11 cellular contexts compared by ENCODE assay signal in the genomic region with DNA sequence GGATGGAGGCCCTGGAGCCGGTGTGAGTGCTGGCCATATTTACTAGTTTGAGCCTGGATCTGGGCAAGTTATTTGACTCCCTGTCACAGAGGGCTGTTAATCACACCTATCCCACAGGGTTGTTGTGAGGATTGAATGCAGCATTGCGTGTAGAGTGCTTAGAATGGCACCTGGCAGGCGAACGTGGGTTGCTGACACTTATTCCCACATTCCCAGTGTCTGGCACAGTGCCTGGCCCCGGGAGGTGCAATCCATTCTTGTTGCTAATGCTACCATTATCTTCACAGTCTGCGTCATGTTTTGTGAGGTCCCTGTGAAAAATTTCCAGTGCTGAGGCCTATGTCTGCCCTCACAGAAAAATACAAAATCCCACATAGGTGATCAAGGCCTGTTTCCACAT.
DNase-seq lines count a peak whose midpoint lies in the region; ATAC-seq, FAIRE-seq and TF ChIP-seq lines count a peak whose summit lies in the region.
"Had no signal": no experiment of that assay in that cellular context is flagged by ENCODE, and none has a peak within 500 bp of the region (broad histone marks: within the 10 kb centered on the region; RNA-seq: fewer than 3 reads in every experiment).

No MANE protein-coding gene starts in this region.

- H3K27me3 Mint-ChIP-seq in natural killer cell treated with Interleukin-12 subunit alpha and Interleukin-12 subunit beta and Interleukin-15 and Interleukin-18, amount 100 ng/mL, for 72 hours = no peaks in the 10 kb centered on the region

- no peaks in the 10 kb centered on the region for H3K36me3 Mint-ChIP-seq in natural killer cell treated with Interleukin-12 subunit alpha and Interleukin-12 subunit beta and Interleukin-15 and Interleukin-18, amount 100 ng/mL, for 72 hours
- H3K36me3 Mint-ChIP-seq: CD4-positive, CD25-positive, alpha-beta regulatory T cell had no signal

- no peak overlapping the region for H3K4me3 Mint-ChIP-seq in natural killer cell treated with Interleukin-12 subunit alpha and Interleukin-12 subunit beta and Interleukin-15 and Interleukin-18, amount 100 ng/mL, for 72 hours
- H3K4me3 Mint-ChIP-seq: CD4-positive, CD25-positive, alpha-beta regulatory T cell had no signal

- H3K9me3 Mint-ChIP-seq in natural killer cell treated with Interleukin-12 subunit alpha and Interleukin-12 subunit beta and Interleukin-15 and Interleukin-18, amount 100 ng/mL, for 72 hours = no peaks in the 10 kb centered on the region

- FAIRE-seq in islet of Langerhans (lab: Jason Lieb, UNC) (peak; percentile 36), HTR-8/SVneo (lab: Jason Lieb, UNC) (no peak)

- peak; percentile 5; the same call in 1 of the 2 replicates for TF ChIP-seq RAD21 in Ishikawa (IDR thresholded peaks at IDR 0.05; ENCODE audit: low read depth)

- TF ChIP-seq EP300 in Ishikawa (IDR thresholded peaks at IDR 0.05; ENCODE audit: borderline replicate concordance) = peak; percentile 68; the same call in 1 of the 2 replicates

- peak overlapping the region in 1 of 2 donors; percentile 29 for H3K27ac Mint-ChIP-seq in natural killer cell treated with Interleukin-12 subunit alpha and Interleukin-12 subunit beta and Interleukin-15 and Interleukin-18, amount 100 ng/mL, for 72 hours
- H3K27ac Mint-ChIP-seq: CD4-positive, CD25-positive, alpha-beta regulatory T cell had no signal

- ATAC-seq in GM18868 (IDR thresholded peaks at IDR 0.05; ENCODE audit: unreplicated experiment) (no peak), HG03280 (IDR thresholded peaks at IDR 0.05; ENCODE audit: unreplicated experiment) (no peak)
- no peak for ATAC-seq in natural killer cell treated with Interleukin-12 subunit alpha and Interleukin-12 subunit beta and Interleukin-15 and Interleukin-18, amount 100 ng/mL, for 72 hours

- H3K4me1 Mint-ChIP-seq in natural killer cell treated with Interleukin-12 subunit alpha and Interleukin-12 subunit beta and Interleukin-15 and Interleukin-18, amount 100 ng/mL, for 72 hours (ENCODE audit: low read depth in 2 of 2) = peaks cover 26 to 40% of the 10 kb centered on the region in 2 donors

- DNase-seq in A172 (ENCODE audit: low spot score) (peak; percentile 89), astrocyte of the hippocampus (ENCODE audit: low read depth, low spot score) (peak; percentile 99), HTR-8/SVneo (ENCODE audit: insufficient read length, low spot score) (no peak)
- DNase-seq in natural killer cell treated with Interleukin-12 subunit alpha and Interleukin-12 subunit beta and Interleukin-15 and Interleukin-18, amount 100 ng/mL, for 72 hours (ENCODE audit: low spot score) = no peak
- DNase-seq: CD4-positive, CD25-positive, alpha-beta regulatory T cell; NCI-H1694 treated with DMSO at 0.1 percent for 48 hours; stimulated activated naive CD4-positive, alpha-beta T cell had no signal

TF ChIP-seq in Ishikawa, 13 proteins besides CTCF, POLR2A, EP300 and RAD21:
- TF ChIP-seq REST (IDR thresholded peaks at IDR 0.05; ENCODE audit: low read depth) (no peak), USF1 (IDR thresholded peaks at IDR 0.05) (no peak), EGR1 (IDR thresholded peaks at IDR 0.05) (no peak), MAX (IDR thresholded peaks at IDR 0.05) (no peak; the same call in 1 of the 2 replicates), CEBPB (IDR thresholded peaks at IDR 0.05) (no peak), YY1 (IDR thresholded peaks at IDR 0.05; ENCODE audit: low read depth) (no peak), ZBTB7A (IDR thresholded peaks at IDR 0.05; ENCODE audit: low read depth) (no peak), CREB1 (IDR thresholded peaks at IDR 0.05; ENCODE audit: low read depth) (no peak), TAF1 (IDR thresholded peaks at IDR 0.05; ENCODE audit: low read depth) (no peak), TEAD4 (IDR thresholded peaks at IDR 0.05) (peak; percentile 79), FOXM1 (IDR thresholded peaks at IDR 0.05; ENCODE audit: borderline replicate concordance, low read depth) (no peak), TCF12 (IDR thresholded peaks at IDR 0.05; ENCODE audit: low read depth) (peak; percentile 71), NFIC (IDR thresholded peaks at IDR 0.05) (peak; percentile 88)

Comparison
In these comparisons a context has a peak if more than half of its experiments do, and no peak if none do; other contexts are left out.
1. DNase-seq: peak in A172 (single experiment) and astrocyte of the hippocampus (single experiment); none in HTR-8/SVneo (single experiment) and natural killer cell treated with Interleukin-12 subunit alpha and Interleukin-12 subunit beta and Interleukin-15 and Interleukin-18, amount 100 ng/mL, for 72 hours (single experiment).